Comparison of ENCODE assay signal across 1 cellular context in the genomic region with DNA sequence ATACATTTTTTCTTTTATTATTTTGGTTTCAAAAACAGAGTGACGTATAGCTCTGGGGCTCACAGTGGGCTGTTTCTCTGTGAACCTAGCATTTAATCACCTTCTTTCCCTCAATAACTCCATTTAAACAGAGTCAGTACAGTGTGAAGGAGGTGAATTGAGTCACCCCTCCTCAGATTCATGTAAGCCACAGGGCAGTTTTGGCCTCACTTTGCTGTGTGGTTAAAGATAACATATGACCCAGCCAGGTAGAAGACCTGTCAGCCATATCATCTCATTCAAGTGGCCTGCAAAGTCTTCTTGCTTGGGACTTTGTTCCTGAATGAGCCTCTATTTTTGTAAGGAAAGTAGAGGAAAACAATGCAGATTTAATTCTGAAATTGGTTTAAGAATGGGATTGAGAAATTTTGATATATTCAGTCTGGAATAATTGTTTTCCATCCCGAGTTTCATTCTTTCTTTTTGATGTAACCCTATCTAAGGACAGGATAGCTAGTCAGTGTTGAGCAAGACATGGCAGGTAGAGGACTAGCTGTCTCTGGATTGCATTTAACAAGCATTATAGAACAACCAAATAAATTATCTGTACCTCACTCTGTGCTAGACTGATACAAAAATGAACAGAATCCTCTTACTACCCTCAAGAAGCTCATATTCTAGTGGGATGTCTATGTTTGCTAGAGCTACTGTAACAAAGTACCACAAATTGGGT.
TF ChIP-seq lines count a peak whose summit lies in the region.

No MANE protein-coding gene starts in this region.

TF ChIP-seq in H1, 55 proteins besides CTCF, POLR2A, EP300 and RAD21:
- no peak for TF ChIP-seq RBBP5 (IDR thresholded peaks at IDR 0.05; ENCODE audit: borderline replicate concordance, low read depth, low read length)
